8 cellular contexts compared by ENCODE assay signal in the genomic region with DNA sequence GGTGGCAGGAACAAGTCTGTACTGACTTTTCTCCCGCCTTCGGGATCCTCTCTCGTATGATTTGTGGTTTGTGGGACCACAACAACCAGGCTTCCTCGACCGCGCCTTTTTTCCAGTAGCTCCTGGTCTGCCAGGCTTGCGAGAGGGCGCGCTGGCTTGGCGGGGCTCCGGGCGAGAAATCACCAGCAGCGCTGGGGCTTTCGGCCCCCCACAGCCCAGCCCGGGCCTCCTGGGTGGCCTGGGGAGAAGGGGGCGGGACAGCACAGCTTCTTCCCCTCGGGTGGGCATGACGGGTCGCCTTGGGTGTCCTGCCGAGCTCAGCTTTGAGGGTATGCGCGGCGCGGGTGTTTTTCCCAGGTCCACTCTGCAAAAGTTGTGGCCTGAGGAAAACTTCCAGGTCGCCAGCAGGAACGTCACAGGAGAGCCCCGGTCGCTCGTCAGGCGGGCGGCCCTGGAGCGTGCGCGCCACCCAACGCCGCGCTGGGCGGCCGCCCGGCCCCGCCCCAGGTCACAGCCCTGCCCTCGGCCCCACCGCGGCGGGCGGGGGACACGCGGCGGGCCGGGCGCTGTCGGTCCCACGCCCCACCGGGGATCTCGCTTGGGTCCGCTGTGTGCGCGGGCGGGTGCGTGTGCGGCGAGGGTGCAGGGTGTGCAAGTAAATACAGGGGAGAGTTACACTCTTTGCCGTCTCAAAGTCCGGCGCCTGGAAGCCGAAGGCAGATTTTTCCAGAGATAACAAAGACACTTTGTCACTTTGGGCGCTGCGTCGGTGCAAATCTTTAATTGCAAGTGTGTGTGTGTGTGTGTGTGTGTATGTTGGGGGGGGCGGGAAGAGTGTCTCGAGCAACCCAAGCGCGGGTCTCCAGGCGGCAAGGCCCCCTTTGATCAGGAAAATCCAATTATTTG. TPM values are rescaled to one million over a fixed set of nuclear protein-coding genes. Genes with fewer than 3 reads are reported as not detected.
A peak's percentile ranks its signal among the peaks of the same experiment; 100 is the strongest.
DNase-seq lines count a peak whose midpoint lies in the region; ATAC-seq and TF ChIP-seq lines count a peak whose summit lies in the region.

No MANE protein-coding gene starts in this region.

- H3K36me3 ChIP-seq in IMR-90 (ENCODE audit: control insufficient read depth, insufficient read depth, low read length), result no peaks in the 10 kb centered on the region
- no peaks in the 10 kb centered on the region for H3K36me3 ChIP-seq in gastrocnemius medialis

- no peak for ATAC-seq in IMR-90 (ENCODE audit: low read depth)
- peak; percentile 84 for ATAC-seq in left ventricle myocardium superior
- peak; percentile 14 to 37 for ATAC-seq in gastrocnemius medialis
- no peak for ATAC-seq in HG02678 (IDR thresholded peaks at IDR 0.05; ENCODE audit: unreplicated experiment)

- H3K23ac ChIP-seq in IMR-90 (ENCODE audit: low read depth, low read length), result no peak overlapping the region; the same call in 1 of the 2 replicates

- BruUV-seq in Calu3 (replicated peaks; lab: Mats Ljungman, UMichigan) (no TSS peak), IMR-90 (replicated peaks; lab: Mats Ljungman, UMichigan) (no TSS peak)

- TF ChIP-seq CTCF in Calu3 (IDR thresholded peaks at IDR 0.05; ENCODE audit: unreplicated experiment), result no peak
- no peak for TF ChIP-seq CTCF in IMR-90 (conservative IDR thresholded peaks at IDR 0.05; ENCODE audit: low read depth, low read length)
- TF ChIP-seq CTCF in gastrocnemius medialis (IDR thresholded peaks at IDR 0.05 in 4 of 5, conservative IDR thresholded peaks at IDR 0.05 in 1 of 5), result no peak

- H3K4me1 ChIP-seq in IMR-90 (ENCODE audit: control insufficient read depth, insufficient read depth, low read length), result no peaks in the 10 kb centered on the region; the same call in 1 of the 2 replicates
- H3K4me1 ChIP-seq in gastrocnemius medialis, result peaks cover 4 to 16% of the 10 kb centered on the region in 2 donors

- no peak overlapping the region for H3K56ac ChIP-seq in IMR-90 (ENCODE audit: extremely low read depth, insufficient read depth, low read length)

- no peaks in the 10 kb centered on the region for H3K9me1 ChIP-seq in IMR-90 (ENCODE audit: insufficient read depth, low read length)

- peaks cover 34% of the 10 kb centered on the region for H3K27me3 Mint-ChIP-seq in Calu3 (ENCODE audit: unreplicated experiment)
- H3K27me3 Mint-ChIP-seq in activated T-helper 2 cell treated with anti-CD3 and anti-CD28 coated beads, Interferon-gamma antibody, Interleukin-2, Interleukin-4, amounts not matched to agents 10 μg/mL and 5 μg/mL and 100 μg/mL, durations not matched to agents 14 hours and 24 hours and 36 hours (ENCODE audit: low read depth), result peaks cover 73% of the 10 kb centered on the region

- no peaks in the 10 kb centered on the region for H3K79me1 ChIP-seq in IMR-90 (ENCODE audit: low read depth in 1 of 2, low read length in 2 of 2)

- H3K9me3 ChIP-seq in IMR-90 (ENCODE audit: control insufficient read depth, insufficient read depth, low read length) (peaks cover 5% of the 10 kb centered on the region; the same call in 1 of the 2 replicates), gastrocnemius medialis (no peaks in the 10 kb centered on the region)

- peak overlapping the region; percentile 74 for H3K4me3 Mint-ChIP-seq in Calu3 (ENCODE audit: low read depth, unreplicated experiment)
- peak overlapping the region; percentile 76 for H3K4me3 Mint-ChIP-seq in activated T-helper 2 cell treated with anti-CD3 and anti-CD28 coated beads, Interferon-gamma antibody, Interleukin-2, Interleukin-4, amounts not matched to agents 10 μg/mL and 5 μg/mL and 100 μg/mL, durations not matched to agents 14 hours and 24 hours and 36 hours (ENCODE audit: low read depth)

- intact Hi-C loops in Calu3 (cut with micrococcal nuclease; ENCODE audit: unreplicated experiment), result loop anchor here (5.0 to 10.0 kb wide), 2 partner anchors 100 to 307 kb away; a partner anchor contains a TSS
- intact Hi-C loops in IMR-90 (cut with micrococcal nuclease), result no loop called here
- intact Hi-C loops in activated T-helper 2 cell treated with anti-CD3 and anti-CD28 coated beads, Interferon-gamma antibody, Interleukin-2, Interleukin-4, amounts not matched to agents 10 μg/mL and 5 μg/mL and 100 μg/mL, durations not matched to agents 14 hours and 24 hours and 36 hours (cut with micrococcal nuclease), result loop anchor here (1.0 to 10.0 kb wide), 8 partner anchors 56 to 1378 kb away; a partner anchor contains a TSS
- intact Hi-C loops in left ventricle myocardium superior (cut with micrococcal nuclease), result no loop called here
- intact Hi-C loops in gastrocnemius medialis (cut with DNase I; ENCODE audit: low total_unique reads), result loop anchor here (5.0 to 10.0 kb wide), 2 partner anchors 100 to 227 kb away; a partner anchor contains a TSS

- H2BK5ac ChIP-seq in IMR-90 (ENCODE audit: low read depth, low read length, poor library complexity, severe bottlenecking), result no peak overlapping the region

- no peak overlapping the region for H2BK120ac ChIP-seq in IMR-90 (ENCODE audit: low read depth, low read length)

- DNase-seq in Calu3 (peak; percentile 51), IMR-90 (no peak), left ventricle myocardium superior (peak; percentile 45), gastrocnemius medialis (no peak), NCI-H2081 treated with DMSO at 0.1 percent for 48 hours (lab: John Stamatoyannopoulos, UW) (no peak), dermis blood vessel endothelial cell (no peak)
- no peak for DNase-seq in activated T-helper 2 cell treated with anti-CD3 and anti-CD28 coated beads, Interferon-gamma antibody, Interleukin-2, Interleukin-4, amounts not matched to agents 10 μg/mL and 5 μg/mL and 100 μg/mL, durations not matched to agents 14 hours and 24 hours and 36 hours (ENCODE audit: low spot score)

- H3K14ac ChIP-seq in IMR-90 (replicated peaks; ENCODE audit: low read depth, low read length), result no peak overlapping the region

- no peak overlapping the region for H4K8ac ChIP-seq in IMR-90 (ENCODE audit: low read depth in 2 of 2, low read length in 2 of 2)

- no peak overlapping the region for H2AK5ac ChIP-seq in IMR-90 (ENCODE audit: low read depth, low read length)

- POLR2A ChIA-PET in IMR-90 (lab: Charles Lee; ENCODE audit: unreplicated experiment), result no interaction called here

- H4K20me1 ChIP-seq in IMR-90 (ENCODE audit: insufficient read depth, low read length), result no peaks in the 10 kb centered on the region

- TF ChIP-seq POLR2A in IMR-90 (IDR thresholded peaks at IDR 0.05; ENCODE audit: low read depth, low read length), result no peak
- TF ChIP-seq POLR2A in gastrocnemius medialis (IDR thresholded peaks at IDR 0.05), result no peak

- peak overlapping the region; percentile 48 for H3K27ac Mint-ChIP-seq in Calu3 (ENCODE audit: unreplicated experiment)
- no peak overlapping the region for H3K27ac Mint-ChIP-seq in activated T-helper 2 cell treated with anti-CD3 and anti-CD28 coated beads, Interferon-gamma antibody, Interleukin-2, Interleukin-4, amounts not matched to agents 10 μg/mL and 5 μg/mL and 100 μg/mL, durations not matched to agents 14 hours and 24 hours and 36 hours

- dilution Hi-C loops in IMR-90 (cut with HindIII; ENCODE audit: low sequenced_read_pairs, unreplicated experiment), result no loop called here

- no peak overlapping the region for H2BK15ac ChIP-seq in IMR-90 (ENCODE audit: low read depth, low read length)

- H3K4me3 ChIP-seq in IMR-90 (ENCODE audit: insufficient read depth, low read depth, low read length) (peak overlapping the region; percentile 18; the same call in 1 of the 2 replicates), gastrocnemius medialis (peak overlapping the region; percentile 44 to 63 (median 58))

- H3K27ac ChIP-seq in IMR-90 (ENCODE audit: insufficient read depth, low read length), result no peak overlapping the region
- no peak overlapping the region for H3K27ac ChIP-seq in gastrocnemius medialis

- H3K4me1 Mint-ChIP-seq in Calu3 (ENCODE audit: low read depth, unreplicated experiment), result peaks cover 9% of the 10 kb centered on the region
- peaks cover 29% of the 10 kb centered on the region for H3K4me1 Mint-ChIP-seq in activated T-helper 2 cell treated with anti-CD3 and anti-CD28 coated beads, Interferon-gamma antibody, Interleukin-2, Interleukin-4, amounts not matched to agents 10 μg/mL and 5 μg/mL and 100 μg/mL, durations not matched to agents 14 hours and 24 hours and 36 hours (ENCODE audit: low read depth)

- H2BK20ac ChIP-seq in IMR-90 (ENCODE audit: low read depth, low read length), result no peak overlapping the region

- H3K9me3 Mint-ChIP-seq in Calu3 (ENCODE audit: low read depth, unreplicated experiment), result no peaks in the 10 kb centered on the region
- H3K9me3 Mint-ChIP-seq in activated T-helper 2 cell treated with anti-CD3 and anti-CD28 coated beads, Interferon-gamma antibody, Interleukin-2, Interleukin-4, amounts not matched to agents 10 μg/mL and 5 μg/mL and 100 μg/mL, durations not matched to agents 14 hours and 24 hours and 36 hours, result no peaks in the 10 kb centered on the region

- peak overlapping the region; percentile 53; the same call in 1 of the 2 replicates for H3K4me2 ChIP-seq in IMR-90 (ENCODE audit: low read depth, low read length)

- H3K18ac ChIP-seq in IMR-90 (ENCODE audit: low read depth, low read length), result no peak overlapping the region

- H4K5ac ChIP-seq in IMR-90 (ENCODE audit: low read depth, low read length), result no peak overlapping the region

- TF ChIP-seq RAD21 in IMR-90 (IDR thresholded peaks at IDR 0.05; ENCODE audit: low read length), result no peak

- CTCF ChIA-PET in Calu3 (lab: Charles Lee) (interaction anchor here (0.7 kb wide), 1 partner anchor 53 kb away, joined by 3 read pairs; no protein-coding TSS in a partner anchor), IMR-90 (lab: Yijun Ruan, JAX) (no interaction called here)

- no peak overlapping the region for H3K9ac ChIP-seq in IMR-90 (ENCODE audit: low read depth, low read length)

- H4K91ac ChIP-seq in IMR-90 (ENCODE audit: insufficient read depth, low read depth, low read length), result no peak overlapping the region

- peak overlapping the region; percentile 58 for H2AFZ ChIP-seq in IMR-90 (replicated peaks; ENCODE audit: low read length, poor library complexity)

- H3K36me3 Mint-ChIP-seq in Calu3 (ENCODE audit: insufficient read depth, unreplicated experiment), result peaks cover 25% of the 10 kb centered on the region
- H3K36me3 Mint-ChIP-seq in activated T-helper 2 cell treated with anti-CD3 and anti-CD28 coated beads, Interferon-gamma antibody, Interleukin-2, Interleukin-4, amounts not matched to agents 10 μg/mL and 5 μg/mL and 100 μg/mL, durations not matched to agents 14 hours and 24 hours and 36 hours (ENCODE audit: low read depth), result no peaks in the 10 kb centered on the region

- peaks cover 78% of the 10 kb centered on the region for H3K27me3 ChIP-seq in IMR-90 (ENCODE audit: control insufficient read depth, insufficient read depth, low read length)
- H3K27me3 ChIP-seq in gastrocnemius medialis, result peaks cover 88 to 95% (median 91%) of the 10 kb centered on the region in 3 donors

- in situ Hi-C loops in IMR-90 (cut with MboI; ENCODE audit: low sequenced_read_pairs), result no loop called here
- in situ Hi-C loops in gastrocnemius medialis (cut with MboI; ENCODE audit: low sequenced_read_pairs in 4 of 4), result no loop called here

- H2AK9ac ChIP-seq in IMR-90 (replicated peaks; ENCODE audit: low read depth, low read length, poor library complexity), result no peak overlapping the region

- no peak overlapping the region for H3K4ac ChIP-seq in IMR-90 (ENCODE audit: low read depth, low read length)

- 1% methylated on average over 17 of the region's 74 CpGs; no CpG with 5 or more reads in 1 of the 2 experiments for WGBS in IMR-90 (ENCODE audit: extremely low coverage in 2 of 2, insufficient read length in 1 of 2), 2 experiments

RNA-seq across cellular contexts. Expression of a gene that starts 0.7 kb away (rescaled TPM):
- total RNA-seq in Calu3 (2022) (0.73 TPM in 2 replicates), IMR-90 (2012; rRNA removed) (not detected in 2 replicates), left ventricle myocardium superior (0.12 TPM), gastrocnemius medialis (under 1 TPM in 3 of 4 donors, not detected in 1; 0.29 to 0.44 (median 0.39) TPM), dermis blood vessel endothelial cell (not detected in 2 replicates)
- polyA plus RNA-seq in IMR-90 (2012; rRNA removed), result not detected in 2 replicates
- not detected in 2 replicates for polyA plus RNA-seq in IMR-90 (2012; cell fraction: cytosol; rRNA removed)
- polyA plus RNA-seq in IMR-90 (2012; cell fraction: nucleus; rRNA removed; ENCODE audit: low replicate concordance), result not detected in 2 replicates
- 0.30 and 0.32 TPM in 2 replicates for total RNA-seq in activated T-helper 2 cell treated with anti-CD3 and anti-CD28 coated beads, Interferon-gamma antibody, Interleukin-2, Interleukin-4, amounts not matched to agents 10 μg/mL and 5 μg/mL and 100 μg/mL, durations not matched to agents 14 hours and 24 hours and 36 hours

RNA-seq across cellular contexts. Expression of a gene that starts 55.8 kb away (rescaled TPM):
- 1.2 and 2.4 TPM in 2 replicates for total RNA-seq in Calu3 (2022)
- total RNA-seq in IMR-90 (2012; rRNA removed), result not detected in 2 replicates
- not detected in 2 replicates for polyA plus RNA-seq in IMR-90 (2012; rRNA removed)
- polyA plus RNA-seq in IMR-90 (2012; cell fraction: cytosol; rRNA removed), result not detected in 2 replicates
- not detected in 2 replicates for polyA plus RNA-seq in IMR-90 (2012; cell fraction: nucleus; rRNA removed; ENCODE audit: low replicate concordance)
- total RNA-seq in activated T-helper 2 cell treated with anti-CD3 and anti-CD28 coated beads, Interferon-gamma antibody, Interleukin-2, Interleukin-4, amounts not matched to agents 10 μg/mL and 5 μg/mL and 100 μg/mL, durations not matched to agents 14 hours and 24 hours and 36 hours, result not detected in 2 replicates
- 1.2 TPM for total RNA-seq in left ventricle myocardium superior
- not detected for total RNA-seq in gastrocnemius medialis
- not detected in 2 replicates for total RNA-seq in dermis blood vessel endothelial cell

Comparison
In these comparisons a context has a peak if more than half of its experiments do, and no peak if none do; other contexts are left out.
1. DNase-seq: peak in Calu3 (single experiment) and left ventricle myocardium superior (single experiment); none in IMR-90 (single experiment), activated T-helper 2 cell treated with anti-CD3 and anti-CD28 coated beads, Interferon-gamma antibody, Interleukin-2, Interleukin-4, amounts not matched to agents 10 μg/mL and 5 μg/mL and 100 μg/mL, durations not matched to agents 14 hours and 24 hours and 36 hours (single experiment), gastrocnemius medialis (0 of 2), NCI-H2081 treated with DMSO at 0.1 percent for 48 hours (single experiment) and dermis blood vessel endothelial cell (single experiment).
2. ATAC-seq: peak in left ventricle myocardium superior (single experiment) and gastrocnemius medialis (2 of 2); none in IMR-90 (single experiment) and HG02678 (single experiment).
3. intact Hi-C loops: an anchor here in Calu3 (5.0 to 10.0 kb wide), activated T-helper 2 cell treated with anti-CD3 and anti-CD28 coated beads, Interferon-gamma antibody, Interleukin-2, Interleukin-4, amounts not matched to agents 10 μg/mL and 5 μg/mL and 100 μg/mL, durations not matched to agents 14 hours and 24 hours and 36 hours (1.0 to 10.0 kb wide) and gastrocnemius medialis (5.0 to 10.0 kb wide); none called in IMR-90 and left ventricle myocardium superior.